ENCODE assay signal across 13 cellular contexts in the genomic region with DNA sequence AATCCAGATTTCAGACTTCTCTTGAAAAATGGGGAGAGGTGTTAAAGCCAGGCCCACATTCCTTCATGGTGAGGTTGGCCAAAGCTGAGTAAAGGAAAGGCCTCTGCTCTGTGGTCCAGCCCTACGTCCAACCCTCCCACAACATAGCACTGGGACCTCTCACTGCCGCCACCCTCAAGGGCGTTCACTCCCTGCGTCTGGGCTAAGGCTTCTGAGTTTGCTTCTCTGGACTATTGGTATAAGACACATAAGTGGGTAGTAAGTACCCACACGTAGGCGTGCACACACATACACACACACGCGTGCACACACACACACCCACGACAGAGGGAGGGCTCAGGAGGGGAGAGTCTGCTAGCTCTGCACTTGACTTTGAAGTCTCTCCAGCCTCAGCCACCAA.
"Had no signal": no experiment of that assay in that cellular context is flagged by ENCODE, and none has a peak within 500 bp of the region (broad histone marks: within the 10 kb centered on the region; RNA-seq: fewer than 3 reads in every experiment).

No MANE protein-coding gene starts in this region.

- H3K27ac ChIP-seq: skin epidermis, stomach, thyroid gland had no signal

- H3K9me3 ChIP-seq: stomach, thyroid gland had no signal

- H3K9me3 Mint-ChIP-seq: activated B cell treated with CpG ODN at 0.5 μM for 24 hours; activated CD4-positive, alpha-beta T cell treated with anti-CD3 and anti-CD28 coated beads, Interleukin-2, amount 10 ng/mL, durations not matched to agents 24 days and 14 days; activated T-helper 1 cell treated with anti-CD3 and anti-CD28 coated beads, Interleukin-12 subunit alpha, Interleukin-12 subunit beta, Interleukin-2, Interleukin-4 antibody, amounts not matched to agents 30 ng/mL and 10 ng/mL and 1 ng/mL, durations not matched to agents 14 hours and 24 hours and 36 hours; neural crest cell had no signal

- DNase-seq: activated B cell treated with CpG ODN at 0.5 μM for 24 hours; activated CD4-positive, alpha-beta T cell treated with anti-CD3 and anti-CD28 coated beads, Interleukin-2, amount 10 ng/mL, durations not matched to agents 24 days and 14 days; activated naive CD4-positive, alpha-beta T cell; central memory CD4-positive, alpha-beta T cell; cortex of kidney; effector CD8-positive, alpha-beta T cell; mesendoderm; stomach; T-helper 17 cell; thyroid gland had no signal

- H3K4me1 Mint-ChIP-seq: activated B cell treated with CpG ODN at 0.5 μM for 24 hours; activated CD4-positive, alpha-beta T cell treated with anti-CD3 and anti-CD28 coated beads, Interleukin-2, amount 10 ng/mL, durations not matched to agents 24 days and 14 days; T-helper 17 cell had no signal

- H3K4me3 Mint-ChIP-seq: activated B cell treated with CpG ODN at 0.5 μM for 24 hours; activated CD4-positive, alpha-beta T cell treated with anti-CD3 and anti-CD28 coated beads, Interleukin-2, amount 10 ng/mL, durations not matched to agents 24 days and 14 days; activated T-helper 1 cell treated with anti-CD3 and anti-CD28 coated beads, Interleukin-12 subunit alpha, Interleukin-12 subunit beta, Interleukin-2, Interleukin-4 antibody, amounts not matched to agents 30 ng/mL and 10 ng/mL and 1 ng/mL, durations not matched to agents 14 hours and 24 hours and 36 hours; neural crest cell; T-helper 17 cell had no signal

- H3K4me1 ChIP-seq: stomach, thyroid gland had no signal

- H3K27ac Mint-ChIP-seq: activated B cell treated with CpG ODN at 0.5 μM for 24 hours; activated CD4-positive, alpha-beta T cell treated with anti-CD3 and anti-CD28 coated beads, Interleukin-2, amount 10 ng/mL, durations not matched to agents 24 days and 14 days; activated T-helper 1 cell treated with anti-CD3 and anti-CD28 coated beads, Interleukin-12 subunit alpha, Interleukin-12 subunit beta, Interleukin-2, Interleukin-4 antibody, amounts not matched to agents 30 ng/mL and 10 ng/mL and 1 ng/mL, durations not matched to agents 14 hours and 24 hours and 36 hours; T-helper 17 cell had no signal

- H3K4me3 ChIP-seq: skin epidermis, stomach, thyroid gland had no signal

- ATAC-seq: T-helper 17 cell had no signal

- H3K36me3 ChIP-seq: stomach, thyroid gland had no signal

- H3K27me3 ChIP-seq: thyroid gland had no signal
